In the genomic region with DNA sequence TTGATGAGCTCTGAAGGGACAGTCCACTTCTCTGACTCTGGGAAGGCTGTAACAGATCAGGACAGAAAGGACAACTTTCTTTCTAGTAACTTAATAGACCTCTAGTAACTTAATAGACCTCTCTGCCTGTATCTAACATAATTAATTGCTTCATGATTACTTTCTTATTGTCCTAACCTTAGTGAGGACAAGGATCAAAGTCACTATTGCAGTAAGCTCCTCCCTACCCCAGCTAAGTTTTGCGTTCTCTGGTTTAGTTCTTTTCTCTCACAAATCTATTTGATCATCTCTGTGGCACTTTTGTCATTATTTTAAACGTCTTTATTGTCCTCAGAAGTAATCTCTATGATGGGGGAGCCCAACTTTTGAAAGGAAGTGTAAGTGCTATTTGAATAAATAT, we compare ENCODE assay signal across 25 cellular contexts.
"Had no signal": no experiment of that assay in that cellular context is flagged by ENCODE, and none has a peak within 500 bp of the region (broad histone marks: within the 10 kb centered on the region; RNA-seq: fewer than 3 reads in every experiment).

No MANE protein-coding gene starts in this region.

- H3K4me1 ChIP-seq: foreskin keratinocyte, gastroesophageal sphincter, lower lobe of right lung had no signal

- H3K9me3 ChIP-seq: esophagus muscularis mucosa, gastroesophageal sphincter, heart left ventricle, left ventricle myocardium inferior, lower lobe of right lung, mucosa of descending colon had no signal

- H3K27me3 ChIP-seq: dorsolateral prefrontal cortex, esophagus muscularis mucosa, foreskin keratinocyte, gastroesophageal sphincter, heart left ventricle, hepatocyte had no signal

- H3K4me3 ChIP-seq: coronary artery, dorsolateral prefrontal cortex, esophagus muscularis mucosa, gastroesophageal sphincter, heart left ventricle, hepatocyte, left ventricle myocardium inferior, lower lobe of right lung, mucosa of descending colon had no signal

- H3K27me3 Mint-ChIP-seq: naive B cell had no signal

- H3K4me1 Mint-ChIP-seq: immature natural killer cell, naive B cell had no signal

- H3K27ac ChIP-seq: coronary artery, dorsolateral prefrontal cortex, esophagus muscularis mucosa, foreskin keratinocyte, gastroesophageal sphincter, heart left ventricle, hepatocyte, left ventricle myocardium inferior, lower lobe of right lung had no signal

- H3K36me3 Mint-ChIP-seq: immature natural killer cell, naive B cell had no signal

- H3K36me3 ChIP-seq: esophagus muscularis mucosa, gastroesophageal sphincter, heart left ventricle, left ventricle myocardium inferior, lower lobe of right lung had no signal

- FAIRE-seq: colon, endothelial cell of umbilical vein, frontal cortex, kidney had no signal

- H3K27ac Mint-ChIP-seq: immature natural killer cell, mesothelial cell of epicardium, naive B cell had no signal

- ATAC-seq: foreskin keratinocyte, gastroesophageal sphincter, heart left ventricle, left colon, lower lobe of right lung, mucosa of descending colon had no signal

- H3K4me3 Mint-ChIP-seq: immature natural killer cell, mesothelial cell of epicardium, naive B cell had no signal

- DNase-seq: dermis blood vessel endothelial cell; dorsolateral prefrontal cortex; effector CD4-positive, alpha-beta T cell; effector memory CD4-positive, alpha-beta T cell; foreskin keratinocyte; heart left ventricle; hypothalamus; immature natural killer cell; islet precursor cell; kidney; kidney glomerular epithelial cell; left colon; left ventricle myocardium inferior; lower lobe of right lung; mesenchymal stem cell; mucosa of descending colon; naive B cell had no signal

- H3K9me3 Mint-ChIP-seq: immature natural killer cell had no signal
